ENCODE assay signal across 1 cellular context in the genomic region with DNA sequence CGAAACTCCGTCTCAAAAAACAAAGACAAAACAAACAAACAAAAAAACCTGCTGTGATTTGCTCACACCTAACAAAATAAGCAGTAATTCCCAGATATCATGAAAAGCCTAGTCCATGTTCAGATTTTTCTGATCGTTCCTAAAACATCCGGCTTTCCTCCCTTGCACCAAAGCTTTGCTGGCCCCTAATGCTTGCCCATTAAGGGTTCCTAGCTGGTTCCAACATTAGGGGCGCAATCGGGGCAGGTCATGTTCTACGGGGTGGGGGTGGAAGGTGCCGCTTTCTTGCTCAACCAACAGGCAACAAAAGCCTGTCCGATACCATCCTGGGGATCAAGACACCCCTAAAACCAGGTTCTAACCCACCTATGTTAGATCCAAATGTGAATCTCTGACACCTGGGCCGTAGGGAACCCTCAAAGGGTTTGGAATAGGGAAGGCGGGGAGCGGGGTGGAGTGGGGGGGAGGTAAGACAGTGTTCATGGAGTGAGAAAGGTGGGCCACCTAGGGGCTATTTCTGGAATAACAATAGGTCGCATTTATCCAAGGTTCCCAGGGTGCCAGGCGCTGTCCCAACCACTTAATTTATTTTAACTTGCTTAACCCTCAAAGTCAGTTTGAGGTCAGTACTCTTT.
TF ChIP-seq lines count a peak whose summit lies in the region.

No MANE protein-coding gene starts in this region.

TF ChIP-seq in GM23338, 12 proteins besides CTCF, POLR2A, EP300 and RAD21:
- TF ChIP-seq, protein P1, sequence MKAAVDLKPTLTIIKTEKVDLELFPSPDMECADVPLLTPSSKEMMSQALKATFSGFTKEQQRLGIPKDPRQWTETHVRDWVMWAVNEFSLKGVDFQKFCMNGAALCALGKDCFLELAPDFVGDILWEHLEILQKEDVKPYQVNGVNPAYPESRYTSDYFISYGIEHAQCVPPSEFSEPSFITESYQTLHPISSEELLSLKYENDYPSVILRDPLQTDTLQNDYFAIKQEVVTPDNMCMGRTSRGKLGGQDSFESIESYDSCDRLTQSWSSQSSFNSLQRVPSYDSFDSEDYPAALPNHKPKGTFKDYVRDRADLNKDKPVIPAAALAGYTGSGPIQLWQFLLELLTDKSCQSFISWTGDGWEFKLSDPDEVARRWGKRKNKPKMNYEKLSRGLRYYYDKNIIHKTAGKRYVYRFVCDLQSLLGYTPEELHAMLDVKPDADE (IDR thresholded peaks at IDR 0.05), result no peak
- TF ChIP-seq ZNF114 (CRISPR knock-in tag; IDR thresholded peaks at IDR 0.05), result no peak
- TF ChIP-seq, protein P2, sequence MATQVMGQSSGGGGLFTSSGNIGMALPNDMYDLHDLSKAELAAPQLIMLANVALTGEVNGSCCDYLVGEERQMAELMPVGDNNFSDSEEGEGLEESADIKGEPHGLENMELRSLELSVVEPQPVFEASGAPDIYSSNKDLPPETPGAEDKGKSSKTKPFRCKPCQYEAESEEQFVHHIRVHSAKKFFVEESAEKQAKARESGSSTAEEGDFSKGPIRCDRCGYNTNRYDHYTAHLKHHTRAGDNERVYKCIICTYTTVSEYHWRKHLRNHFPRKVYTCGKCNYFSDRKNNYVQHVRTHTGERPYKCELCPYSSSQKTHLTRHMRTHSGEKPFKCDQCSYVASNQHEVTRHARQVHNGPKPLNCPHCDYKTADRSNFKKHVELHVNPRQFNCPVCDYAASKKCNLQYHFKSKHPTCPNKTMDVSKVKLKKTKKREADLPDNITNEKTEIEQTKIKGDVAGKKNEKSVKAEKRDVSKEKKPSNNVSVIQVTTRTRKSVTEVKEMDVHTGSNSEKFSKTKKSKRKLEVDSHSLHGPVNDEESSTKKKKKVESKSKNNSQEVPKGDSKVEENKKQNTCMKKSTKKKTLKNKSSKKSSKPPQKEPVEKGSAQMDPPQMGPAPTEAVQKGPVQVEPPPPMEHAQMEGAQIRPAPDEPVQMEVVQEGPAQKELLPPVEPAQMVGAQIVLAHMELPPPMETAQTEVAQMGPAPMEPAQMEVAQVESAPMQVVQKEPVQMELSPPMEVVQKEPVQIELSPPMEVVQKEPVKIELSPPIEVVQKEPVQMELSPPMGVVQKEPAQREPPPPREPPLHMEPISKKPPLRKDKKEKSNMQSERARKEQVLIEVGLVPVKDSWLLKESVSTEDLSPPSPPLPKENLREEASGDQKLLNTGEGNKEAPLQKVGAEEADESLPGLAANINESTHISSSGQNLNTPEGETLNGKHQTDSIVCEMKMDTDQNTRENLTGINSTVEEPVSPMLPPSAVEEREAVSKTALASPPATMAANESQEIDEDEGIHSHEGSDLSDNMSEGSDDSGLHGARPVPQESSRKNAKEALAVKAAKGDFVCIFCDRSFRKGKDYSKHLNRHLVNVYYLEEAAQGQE (IDR thresholded peaks at IDR 0.05; ENCODE audit: unreplicated experiment), result no peak
- no peak for TF ChIP-seq EZH2 (IDR thresholded peaks at IDR 0.05; ENCODE audit: low read depth, unreplicated experiment)
- TF ChIP-seq EZH2phosphoT487 (IDR thresholded peaks at IDR 0.05; ENCODE audit: unreplicated experiment), result no peak
- TF ChIP-seq CREB1 (CRISPR knock-in tag; IDR thresholded peaks at IDR 0.05; ENCODE audit: low read depth), result no peak
- no peak for TF ChIP-seq JUNB (IDR thresholded peaks at IDR 0.05; ENCODE audit: unreplicated experiment)
- TF ChIP-seq POLR2AphosphoS5 (IDR thresholded peaks at IDR 0.05; ENCODE audit: low read depth), result no peak
- TF ChIP-seq NANOG (IDR thresholded peaks at IDR 0.05; ENCODE audit: borderline replicate concordance), result no peak
